ENCODE assay signal across 10 cellular contexts in genomic region chr1:12620142-12620865, GRCh38. TPM values are rescaled to one million over a fixed set of nuclear protein-coding genes. Genes with fewer than 3 reads are reported as not detected.
DNase-seq lines count a peak whose midpoint lies in the region; ATAC-seq and TF ChIP-seq lines count a peak whose summit lies in the region.
"Had no signal": no experiment of that assay in that cellular context is flagged by ENCODE, and none has a peak within 500 bp of the region (broad histone marks: within the 10 kb centered on the region; RNA-seq: fewer than 3 reads in every experiment).

No MANE protein-coding gene starts in this region.

- H3K4me3 ChIP-seq in NT2/D1 (ENCODE audit: insufficient read length, low read depth) (no peak overlapping the region), astrocyte of the cerebellum (ENCODE audit: low read depth, low read length) (peak overlapping the region; percentile 92), rectal smooth muscle tissue (ENCODE audit: low read length) (no peak overlapping the region), left lung (peak overlapping the region in 1 of 2 donors; percentile 76)

- ATAC-seq in GM18870 (IDR thresholded peaks at IDR 0.05; ENCODE audit: unreplicated experiment), result no peak
- no peak for ATAC-seq in left lung

- H3K4me1 ChIP-seq in NT2/D1 (ENCODE audit: insufficient read depth, insufficient read length), result peaks cover 9% of the 10 kb centered on the region
- peaks cover 30% of the 10 kb centered on the region for H3K4me1 ChIP-seq in rectal smooth muscle tissue (ENCODE audit: control insufficient read depth, insufficient read depth, low read length)
- H3K4me1 ChIP-seq in left lung, result peaks cover 10 to 57% of the 10 kb centered on the region in 2 donors

- in situ Hi-C loops in astrocyte of the cerebellum (cut with HindIII; ENCODE audit: low sequenced_read_pairs), result no loop called here

- DNase-seq in GM03348 (ENCODE audit: low spot score), result peak; percentile 47
- DNase-seq in NT2/D1 (ENCODE audit: low read depth, low spot score), result no peak
- no peak for DNase-seq in astrocyte of the cerebellum (ENCODE audit: low read depth)
- no peak for DNase-seq in NCI-H1105 treated with DMSO at 0.1 percent for 48 hours (lab: John Stamatoyannopoulos, UW)
- no peak for DNase-seq in RPMI8226
- no peak for DNase-seq in left lung

- H3K27ac ChIP-seq in rectal smooth muscle tissue (ENCODE audit: low read depth, low read length), result peak overlapping the region; percentile 11
- no peak overlapping the region for H3K27ac ChIP-seq in left lung

- TF ChIP-seq CTCF in astrocyte of the cerebellum (IDR thresholded peaks at IDR 0.05; ENCODE audit: low read depth, low read length, missing control alignments) (no peak), left lung (IDR thresholded peaks at IDR 0.05) (peak in 1 of 2 donors; percentile 36)

- intact Hi-C loops in left lung (cut with DNase I), result no loop called here

- H3K9ac ChIP-seq in NT2/D1 (ENCODE audit: insufficient read length, low read depth) (peak overlapping the region; percentile 56), rectal smooth muscle tissue (ENCODE audit: low read length) (no peak overlapping the region)

- H3K36me3 ChIP-seq in NT2/D1 (ENCODE audit: insufficient read depth, insufficient read length, low read length) (no peaks in the 10 kb centered on the region), rectal smooth muscle tissue (ENCODE audit: control insufficient read depth, insufficient read depth, low read length) (no peaks in the 10 kb centered on the region), left lung (no peaks in the 10 kb centered on the region)

- H3K27me3 ChIP-seq in NT2/D1 (ENCODE audit: insufficient read depth, insufficient read length), result no peaks in the 10 kb centered on the region
- H3K27me3 ChIP-seq in rectal smooth muscle tissue (ENCODE audit: control insufficient read depth, insufficient read depth, low read length), result no peaks in the 10 kb centered on the region
- H3K27me3 ChIP-seq in left lung, result peaks cover 0 to 40% of the 10 kb centered on the region in 2 donors

- no peaks in the 10 kb centered on the region for H3K9me3 ChIP-seq in NT2/D1 (ENCODE audit: insufficient read depth, low read length)
- no peaks in the 10 kb centered on the region for H3K9me3 ChIP-seq in left lung

RNA-seq across cellular contexts. Expression of gene DHRS3, which starts 2.3 kb away (rescaled TPM):
- total RNA-seq in left lung, result 100 to 1,000 TPM in 1 of 2 donors, 10 to 100 TPM in 1; 53.6 to 120 TPM

RNA-seq across cellular contexts. Expression of gene AADACL4, which starts 23.6 kb away (rescaled TPM):
- total RNA-seq in left lung, result not detected
- total RNA-seq: NCI-H460, renal cortical epithelial cell had no signal
